ENCODE assay signal across 1 cellular context in genomic region chr4:169263791-169264392, GRCh38.
TF ChIP-seq lines count a peak whose summit lies in the region.

No MANE protein-coding gene starts in this region.

TF ChIP-seq in GM12878, 131 proteins besides CTCF, POLR2A, EP300 and RAD21 (continued from another document):
- TF ChIP-seq MLLT1 (IDR thresholded peaks at IDR 0.05) = no peak
- TF ChIP-seq KLF5 (IDR thresholded peaks at IDR 0.05; ENCODE audit: partially characterized antibody) = no peak
- TF ChIP-seq STAT1 (conservative IDR thresholded peaks at IDR 0.05) = no peak
- no peak for TF ChIP-seq POLR2AphosphoS2 (IDR thresholded peaks at IDR 0.05; ENCODE audit: low read depth, low read length)
- TF ChIP-seq MTA2 (IDR thresholded peaks at IDR 0.05; ENCODE audit: low read depth) = no peak
- no peak for TF ChIP-seq ZSCAN29 (IDR thresholded peaks at IDR 0.05)
- no peak for TF ChIP-seq POU2F2 (IDR thresholded peaks at IDR 0.05; ENCODE audit: borderline replicate concordance, low read depth, low read length)
- TF ChIP-seq ATF3 (IDR thresholded peaks at IDR 0.05; ENCODE audit: borderline replicate concordance, extremely low read depth, low read depth, low read length) = no peak
